17 cellular contexts compared by ENCODE assay signal in genomic region chr5:149942743-149943169, GRCh38. TPM values are rescaled to one million over a fixed set of nuclear protein-coding genes. Genes with fewer than 3 reads are reported as not detected.
"Had no signal": no experiment of that assay in that cellular context is flagged by ENCODE, and none has a peak within 500 bp of the region (broad histone marks: within the 10 kb centered on the region; RNA-seq: fewer than 3 reads in every experiment).

No MANE protein-coding gene starts in this region.

RNA-seq across cellular contexts. Expression of gene PDE6A, which starts 1.8 kb away (rescaled TPM):
- total RNA-seq: activated CD4-positive, alpha-beta memory T cell treated with anti-CD3 and anti-CD28 coated beads for 36 hours; activated CD4-positive, alpha-beta T cell treated with anti-CD3 and anti-CD28 coated beads, Interleukin-2, amount 10 ng/mL, durations not matched to agents 24 days and 14 days; activated CD8-positive, alpha-beta memory T cell treated with anti-CD3 and anti-CD28 coated beads for 36 hours; activated naive CD4-positive, alpha-beta T cell treated with anti-CD3 and anti-CD28 coated beads for 36 hours; activated naive CD8-positive, alpha-beta T cell treated with anti-CD3 and anti-CD28 coated beads for 36 hours; activated T-helper 1 cell treated with anti-CD3 and anti-CD28 coated beads, Interleukin-12 subunit alpha, Interleukin-12 subunit beta, Interleukin-2, Interleukin-4 antibody, amounts not matched to agents 30 ng/mL and 10 ng/mL and 1 ng/mL, durations not matched to agents 14 hours and 24 hours and 36 hours; aorta; body of pancreas; cerebellum; esophagus muscularis mucosa; frontal cortex; left lung; lower lobe of right lung; mucosa of gallbladder; neural crest cell; occipital lobe; spleen had no signal
